ENCODE assay signal across 1 cellular context in the genomic region with DNA sequence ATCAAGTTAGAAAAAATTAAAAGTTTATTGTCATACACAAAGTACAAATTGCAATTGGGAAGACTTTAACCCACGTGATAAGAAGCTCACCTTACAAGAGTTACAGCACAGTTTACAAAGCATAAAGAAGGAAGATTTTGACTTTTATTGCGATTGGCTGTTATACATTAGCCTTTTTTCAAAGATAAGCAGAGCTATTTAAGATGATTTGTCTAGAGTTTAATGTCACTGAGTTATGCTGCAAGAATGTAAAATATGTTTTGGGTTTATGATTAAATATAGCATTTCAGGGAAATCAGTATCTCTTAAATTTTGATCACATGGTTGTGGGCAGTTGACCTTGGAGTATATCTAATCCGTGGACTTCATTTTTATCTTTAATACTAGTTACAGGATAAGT.
A peak's percentile ranks its signal among the peaks of the same experiment; 100 is the strongest.
TF ChIP-seq lines count a peak whose summit lies in the region.

No MANE protein-coding gene starts in this region.

TF ChIP-seq in SK-N-SH, 30 proteins besides CTCF, POLR2A, EP300 and RAD21 (continued from another document):
- TF ChIP-seq MEF2A (IDR thresholded peaks at IDR 0.05; ENCODE audit: borderline replicate concordance, low read depth) = peak; percentile 43; the same call in 1 of the 2 replicates
- peak; percentile 59 for TF ChIP-seq TCF12 (IDR thresholded peaks at IDR 0.05)
- TF ChIP-seq YY1 (IDR thresholded peaks at IDR 0.05; ENCODE audit: low read depth) = no peak
- no peak for TF ChIP-seq EZH2phosphoT487 (IDR thresholded peaks at IDR 0.05; ENCODE audit: borderline replicate concordance, low read depth)
- TF ChIP-seq, protein P1, sequence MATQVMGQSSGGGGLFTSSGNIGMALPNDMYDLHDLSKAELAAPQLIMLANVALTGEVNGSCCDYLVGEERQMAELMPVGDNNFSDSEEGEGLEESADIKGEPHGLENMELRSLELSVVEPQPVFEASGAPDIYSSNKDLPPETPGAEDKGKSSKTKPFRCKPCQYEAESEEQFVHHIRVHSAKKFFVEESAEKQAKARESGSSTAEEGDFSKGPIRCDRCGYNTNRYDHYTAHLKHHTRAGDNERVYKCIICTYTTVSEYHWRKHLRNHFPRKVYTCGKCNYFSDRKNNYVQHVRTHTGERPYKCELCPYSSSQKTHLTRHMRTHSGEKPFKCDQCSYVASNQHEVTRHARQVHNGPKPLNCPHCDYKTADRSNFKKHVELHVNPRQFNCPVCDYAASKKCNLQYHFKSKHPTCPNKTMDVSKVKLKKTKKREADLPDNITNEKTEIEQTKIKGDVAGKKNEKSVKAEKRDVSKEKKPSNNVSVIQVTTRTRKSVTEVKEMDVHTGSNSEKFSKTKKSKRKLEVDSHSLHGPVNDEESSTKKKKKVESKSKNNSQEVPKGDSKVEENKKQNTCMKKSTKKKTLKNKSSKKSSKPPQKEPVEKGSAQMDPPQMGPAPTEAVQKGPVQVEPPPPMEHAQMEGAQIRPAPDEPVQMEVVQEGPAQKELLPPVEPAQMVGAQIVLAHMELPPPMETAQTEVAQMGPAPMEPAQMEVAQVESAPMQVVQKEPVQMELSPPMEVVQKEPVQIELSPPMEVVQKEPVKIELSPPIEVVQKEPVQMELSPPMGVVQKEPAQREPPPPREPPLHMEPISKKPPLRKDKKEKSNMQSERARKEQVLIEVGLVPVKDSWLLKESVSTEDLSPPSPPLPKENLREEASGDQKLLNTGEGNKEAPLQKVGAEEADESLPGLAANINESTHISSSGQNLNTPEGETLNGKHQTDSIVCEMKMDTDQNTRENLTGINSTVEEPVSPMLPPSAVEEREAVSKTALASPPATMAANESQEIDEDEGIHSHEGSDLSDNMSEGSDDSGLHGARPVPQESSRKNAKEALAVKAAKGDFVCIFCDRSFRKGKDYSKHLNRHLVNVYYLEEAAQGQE (IDR thresholded peaks at IDR 0.05; ENCODE audit: low read depth, low read length) = no peak
